ENCODE assay signal across 8 cellular contexts in genomic region chr10:87340307-87340860, GRCh38. TPM values are rescaled to one million over a fixed set of nuclear protein-coding genes. Genes with fewer than 3 reads are reported as not detected.
DNase-seq lines count a peak whose midpoint lies in the region; ATAC-seq, FAIRE-seq and TF ChIP-seq lines count a peak whose summit lies in the region.
"Not testable (repeated sequence)": the region's sequence is repeated elsewhere in the genome, so short reads cannot be mapped to it uniquely, and the experiment has no call there.

No MANE protein-coding gene starts in this region.

- not testable (repeated sequence) for H3K9me2 ChIP-seq in GM23338 (ENCODE audit: insufficient read depth); OCI-LY7 (ENCODE audit: insufficient read depth, low read length)

- H2AFZ ChIP-seq in GM23338; OCI-LY7 (ENCODE audit: low read length); astrocyte (ENCODE audit: low read depth, low read length); mesenchymal stem cell (ENCODE audit: low read depth, low read length): not testable (repeated sequence)

- H3K4ac ChIP-seq in mesenchymal stem cell (ENCODE audit: low read depth in 1 of 2, low read length in 2 of 2): not testable (repeated sequence)

- not testable (repeated sequence) for H3K23ac ChIP-seq in mesenchymal stem cell (ENCODE audit: low read length in 2 of 2)

- BruUV-seq in OCI-LY7 (replicated peaks; lab: Mats Ljungman, UMichigan): not testable (repeated sequence)

- not testable (repeated sequence) for H3K27me3 ChIP-seq in GM23338 (ENCODE audit: insufficient read depth); astrocyte (ENCODE audit: insufficient read depth, low read length); mesenchymal stem cell (ENCODE audit: control insufficient read depth in 1 of 2, insufficient read depth in 1 of 2, low read length in 2 of 2); skeletal muscle satellite cell (ENCODE audit: control insufficient read depth, insufficient read depth, low read length)

- not testable (repeated sequence) for H3K9me3 Mint-ChIP-seq in GM23338; activated CD4-positive, alpha-beta memory T cell treated with anti-CD3 and anti-CD28 coated beads for 36 hours; astrocyte (ENCODE audit: unreplicated experiment)

- not testable (repeated sequence) for H3K27ac ChIP-seq in GM23338 (ENCODE audit: low read depth); OCI-LY7 (ENCODE audit: low read depth, low read length, poor library complexity, severe bottlenecking); astrocyte (ENCODE audit: low read depth, low read length); mesenchymal stem cell (ENCODE audit: low read length, poor library complexity, severe bottlenecking)

- not testable (repeated sequence) for H3K4me1 ChIP-seq in GM23338 (ENCODE audit: insufficient read depth); OCI-LY7 (ENCODE audit: insufficient read depth, low read length, poor library complexity, severe bottlenecking); astrocyte (ENCODE audit: insufficient read depth, low read length); mesenchymal stem cell (ENCODE audit: control insufficient read depth, insufficient read depth, low read depth, low read length); skeletal muscle satellite cell (ENCODE audit: control insufficient read depth, insufficient read depth, low read length)

- intact Hi-C loops in OCI-LY7 (cut with micrococcal nuclease; ENCODE audit: unreplicated experiment); activated CD4-positive, alpha-beta memory T cell treated with anti-CD3 and anti-CD28 coated beads for 36 hours (cut with micrococcal nuclease): not testable (repeated sequence)

- not testable (repeated sequence) for H3K27ac Mint-ChIP-seq in GM23338; activated CD4-positive, alpha-beta memory T cell treated with anti-CD3 and anti-CD28 coated beads for 36 hours; astrocyte (ENCODE audit: unreplicated experiment)

- not testable (repeated sequence) for H2AK5ac ChIP-seq in mesenchymal stem cell (ENCODE audit: low read length, severe bottlenecking)

- FAIRE-seq in astrocyte (lab: Jason Lieb, UNC): not testable (repeated sequence)

- not testable (repeated sequence) for H3F3A ChIP-seq in GM23338 (replicated peaks; ENCODE audit: low read depth)

- not testable (repeated sequence) for H3K36me3 ChIP-seq in GM23338 (ENCODE audit: insufficient read depth); astrocyte (ENCODE audit: insufficient read depth, low read length); mesenchymal stem cell (ENCODE audit: control insufficient read depth in 1 of 2, insufficient read depth in 2 of 2, low read depth in 1 of 2, low read length in 2 of 2); skeletal muscle satellite cell (ENCODE audit: insufficient read depth, low read length)
- H3K36me3 ChIP-seq in OCI-LY7 (ENCODE audit: insufficient read depth, low read length): peaks cover 11% of the 10 kb centered on the region

- H3K14ac ChIP-seq in mesenchymal stem cell (ENCODE audit: low read length in 2 of 2): not testable (repeated sequence)

- not testable (repeated sequence) for H2BK5ac ChIP-seq in mesenchymal stem cell (ENCODE audit: low read depth, low read length, poor library complexity, severe bottlenecking)

- DNase-seq in AG10803 (ENCODE audit: low read depth): peak; percentile 11
- DNase-seq in GM23338 (ENCODE audit: low spot score); OCI-LY7 (ENCODE audit: low spot score); activated CD4-positive, alpha-beta memory T cell treated with anti-CD3 and anti-CD28 coated beads for 36 hours; mesenchymal stem cell: not testable (repeated sequence)
- peak; percentile 0 for DNase-seq in astrocyte (ENCODE audit: low read depth)
- DNase-seq in erythroblast (lab: John Stamatoyannopoulos, UW): peak; percentile 22 to 60

- H3K79me2 ChIP-seq in GM23338 (replicated peaks; ENCODE audit: insufficient read depth): peaks cover 36% of the 10 kb centered on the region
- peaks cover 31% of the 10 kb centered on the region for H3K79me2 ChIP-seq in OCI-LY7 (ENCODE audit: insufficient read depth, low read depth, low read length)
- H3K79me2 ChIP-seq in astrocyte (ENCODE audit: insufficient read depth, low read length): peaks cover 37% of the 10 kb centered on the region

- not testable (repeated sequence) for H3K27me3 Mint-ChIP-seq in GM23338 (ENCODE audit: insufficient read depth, low read depth, poor library complexity); activated CD4-positive, alpha-beta memory T cell treated with anti-CD3 and anti-CD28 coated beads for 36 hours; astrocyte (ENCODE audit: low read depth, unreplicated experiment)

- H3K4me2 ChIP-seq in GM23338: not testable (repeated sequence)
- H3K4me2 ChIP-seq in OCI-LY7 (ENCODE audit: low read length) (peak overlapping the region; percentile 53), astrocyte (ENCODE audit: low read length) (peak overlapping the region; percentile 68), mesenchymal stem cell (ENCODE audit: low read length, poor library complexity, severe bottlenecking) (peak overlapping the region; percentile 45), skeletal muscle satellite cell (ENCODE audit: low read length) (peak overlapping the region; percentile 73)

- H2BK12ac ChIP-seq in mesenchymal stem cell (ENCODE audit: low read length in 2 of 2): not testable (repeated sequence)

- H4K91ac ChIP-seq in mesenchymal stem cell (ENCODE audit: low read length): not testable (repeated sequence)

- H2BK15ac ChIP-seq in mesenchymal stem cell (ENCODE audit: low read depth, poor library complexity, severe bottlenecking): not testable (repeated sequence)

- not testable (repeated sequence) for H3K18ac ChIP-seq in mesenchymal stem cell (ENCODE audit: low read depth in 1 of 2, low read length in 2 of 2)

- H3K4me3 Mint-ChIP-seq in GM23338 (peak overlapping the region; percentile 20), astrocyte (ENCODE audit: unreplicated experiment) (peak overlapping the region; percentile 79)
- H3K4me3 Mint-ChIP-seq in activated CD4-positive, alpha-beta memory T cell treated with anti-CD3 and anti-CD28 coated beads for 36 hours: peak overlapping the region; percentile 3

- CTCF ChIA-PET in OCI-LY7 (lab: Charles Lee; ENCODE audit: unreplicated experiment); activated CD4-positive, alpha-beta memory T cell treated with anti-CD3 and anti-CD28 coated beads for 36 hours (lab: Charles Lee): not testable (repeated sequence)

- ATAC-seq in GM23338: not testable (repeated sequence)

- H2BK120ac ChIP-seq in mesenchymal stem cell (ENCODE audit: low read depth, low read length): not testable (repeated sequence)

- TF ChIP-seq CTCF in AG10803 (conservative IDR thresholded peaks at IDR 0.05; ENCODE audit: low read length); GM23338 (conservative IDR thresholded peaks at IDR 0.05; ENCODE audit: low read depth in 2 of 2); OCI-LY7 (conservative IDR thresholded peaks at IDR 0.05; ENCODE audit: low read length); astrocyte (IDR thresholded peaks at IDR 0.05; ENCODE audit: insufficient read depth, low read depth, low read length): not testable (repeated sequence)

- peaks cover 11% of the 10 kb centered on the region for H4K20me1 ChIP-seq in GM23338 (replicated peaks; ENCODE audit: insufficient read depth)
- not testable (repeated sequence) for H4K20me1 ChIP-seq in OCI-LY7 (ENCODE audit: insufficient read depth, low read length); astrocyte (ENCODE audit: insufficient read depth, low read length)

- H3K4me3 ChIP-seq in AG10803 (ENCODE audit: low read length) (peak overlapping the region; percentile 17; the same call in 1 of the 2 replicates), OCI-LY7 (ENCODE audit: low read depth, low read length, poor library complexity, severe bottlenecking) (peak overlapping the region; percentile 52), skeletal muscle satellite cell (ENCODE audit: low read length) (peak overlapping the region; percentile 51)
- not testable (repeated sequence) for H3K4me3 ChIP-seq in GM23338; astrocyte (ENCODE audit: insufficient read depth, low read depth, low read length); mesenchymal stem cell (ENCODE audit: insufficient read depth in 1 of 2, low read depth in 1 of 2, low read length in 2 of 2)

- not testable (repeated sequence) for H4K8ac ChIP-seq in mesenchymal stem cell (ENCODE audit: low read length)

- H3K9me3 ChIP-seq in OCI-LY7 (ENCODE audit: low read length); astrocyte (ENCODE audit: insufficient read depth, low read depth, low read length); mesenchymal stem cell (ENCODE audit: control insufficient read depth, low read length); skeletal muscle satellite cell (replicated peaks; ENCODE audit: low read length): not testable (repeated sequence)

- H3K79me1 ChIP-seq in mesenchymal stem cell (replicated peaks; ENCODE audit: low read length, poor library complexity, severe bottlenecking): not testable (repeated sequence)

- TF ChIP-seq POLR2A in erythroblast (IDR thresholded peaks at IDR 0.05; ENCODE audit: low read length): not testable (repeated sequence)

- not testable (repeated sequence) for H3K36me3 Mint-ChIP-seq in GM23338 (ENCODE audit: low read depth); activated CD4-positive, alpha-beta memory T cell treated with anti-CD3 and anti-CD28 coated beads for 36 hours; astrocyte (ENCODE audit: low read depth, unreplicated experiment)

- not testable (repeated sequence) for H3K4me1 Mint-ChIP-seq in GM23338
- peaks cover 24% of the 10 kb centered on the region for H3K4me1 Mint-ChIP-seq in activated CD4-positive, alpha-beta memory T cell treated with anti-CD3 and anti-CD28 coated beads for 36 hours (ENCODE audit: low read depth)
- peaks cover 16% of the 10 kb centered on the region for H3K4me1 Mint-ChIP-seq in astrocyte (ENCODE audit: low read depth, unreplicated experiment)

- H3K9ac ChIP-seq in astrocyte (ENCODE audit: low read length): not testable (repeated sequence)
- H3K9ac ChIP-seq in mesenchymal stem cell (ENCODE audit: low read length) (peak overlapping the region; percentile 21), skeletal muscle satellite cell (ENCODE audit: low read depth, low read length) (peak overlapping the region; percentile 16)

- POLR2A ChIA-PET in OCI-LY7 (lab: Charles Lee); activated CD4-positive, alpha-beta memory T cell treated with anti-CD3 and anti-CD28 coated beads for 36 hours (lab: Charles Lee): not testable (repeated sequence)

- no CpG with 5 or more reads among the region's 3 CpGs for WGBS in mesenchymal stem cell

RNA-seq across cellular contexts. Expression of gene NUTM2D, which starts 17.2 kb away (rescaled TPM):
- total RNA-seq in GM23338 (2014; rRNA removed; shearing (Covaris generic)): 0.54 and 1.1 TPM in 2 replicates
- polyA plus RNA-seq in GM23338 (2016; fragmentation: Nextera tagmentation; extraction: Ambion mirVana): 0.07 and 0.18 TPM in 2 replicates
- total RNA-seq in OCI-LY7 (2014; rRNA removed; shearing (Covaris generic)): 1.2 TPM in 2 replicates
- total RNA-seq in OCI-LY7 (2022) (1.3 and 2.5 TPM in 2 replicates), astrocyte (6.2 and 6.9 TPM in 2 replicates)
- under 1 TPM; 0.62 to 0.99 TPM for total RNA-seq in activated CD4-positive, alpha-beta memory T cell treated with anti-CD3 and anti-CD28 coated beads for 36 hours
- polyA plus RNA-seq in mesenchymal stem cell (2013, experiment 1 of 2): 1.0 TPM
- 1.4 TPM for polyA plus RNA-seq in mesenchymal stem cell (2013, experiment 2 of 2)
- total RNA-seq in skeletal muscle satellite cell (2012; rRNA removed): 0.76 and 1.5 TPM in 2 replicates

Comparison
In these comparisons a context has a peak if more than half of its experiments do, and no peak if none do; other contexts are left out.
1. H3K4me3 Mint-ChIP-seq: peak in every context shown above with its lines; median percentile 79 in astrocyte; 20 in GM23338; 3 in activated CD4-positive, alpha-beta memory T cell treated with anti-CD3 and anti-CD28 coated beads for 36 hours.